In genomic region chr6:151069641-151070040, GRCh38 we compare ENCODE assay signal across 19 cellular contexts.
A peak's percentile ranks its signal among the peaks of the same experiment; 100 is the strongest.
DNase-seq lines count a peak whose midpoint lies in the region; ATAC-seq, FAIRE-seq and TF ChIP-seq lines count a peak whose summit lies in the region.
"Had no signal": no experiment of that assay in that cellular context is flagged by ENCODE, and none has a peak within 500 bp of the region (broad histone marks: within the 10 kb centered on the region; RNA-seq: fewer than 3 reads in every experiment).

No MANE protein-coding gene starts in this region.

- H3K9me3 ChIP-seq in GM23248 (ENCODE audit: low read depth), result no peaks in the 10 kb centered on the region
- H3K9me3 ChIP-seq in RWPE2 (ENCODE audit: severe bottlenecking), result peaks cover 2% of the 10 kb centered on the region
- H3K9me3 ChIP-seq in kidney (ENCODE audit: control insufficient read depth in 1 of 2, low read length in 2 of 2), result no peaks in the 10 kb centered on the region
- H3K9me3 ChIP-seq in skeletal muscle satellite cell (replicated peaks; ENCODE audit: low read length), result no peaks in the 10 kb centered on the region
- H3K9me3 ChIP-seq in MM.1S (replicated peaks; ENCODE audit: insufficient read depth, low read length), result no peaks in the 10 kb centered on the region

- WGBS in GM23248 (ENCODE audit: low coverage in 1 of 2, low lambda C conversion rate in 2 of 2, missing lambda C conversion rate in 2 of 2), 2 experiments, result 97 to 98% methylated on average over 8 of the region's 8 CpGs

- no peaks in the 10 kb centered on the region for H3K9me2 ChIP-seq in GM23248 (ENCODE audit: insufficient read depth)
- no peaks in the 10 kb centered on the region for H3K9me2 ChIP-seq in MM.1S (replicated peaks; ENCODE audit: insufficient read depth, low read length)

- in situ Hi-C loops in GM23248 (cut with MboI), result no loop called here

- no peak overlapping the region for H3K4me3 ChIP-seq in GM23248
- no peak overlapping the region for H3K4me3 ChIP-seq in RWPE2 (ENCODE audit: severe bottlenecking)
- no peak overlapping the region for H3K4me3 ChIP-seq in kidney (ENCODE audit: low read length in 2 of 2)
- H3K4me3 ChIP-seq in skeletal muscle satellite cell (ENCODE audit: low read length), result no peak overlapping the region
- H3K4me3 ChIP-seq in MM.1S (ENCODE audit: low read length), result no peak overlapping the region
- H3K4me3 ChIP-seq: BLaER1 had no signal

- TF ChIP-seq CTCF in RWPE2 (IDR thresholded peaks at IDR 0.05; ENCODE audit: poor library complexity, severe bottlenecking) (no peak), kidney (IDR thresholded peaks at IDR 0.05; ENCODE audit: borderline replicate concordance, extremely low read depth, insufficient read depth) (no peak), MM.1S (IDR thresholded peaks at IDR 0.05; ENCODE audit: low read length) (no peak)

- H3K4me2 ChIP-seq in GM23248 (ENCODE audit: unreplicated experiment), result peak overlapping the region; percentile 69
- no peak overlapping the region for H3K4me2 ChIP-seq in skeletal muscle satellite cell (ENCODE audit: low read length)
- H3K4me2 ChIP-seq in MM.1S (ENCODE audit: low read depth, low read length), result no peak overlapping the region
- H3K4me2 ChIP-seq: BLaER1 had no signal

- peaks cover 49% of the 10 kb centered on the region for H3K4me1 ChIP-seq in GM23248 (ENCODE audit: insufficient read depth)
- H3K4me1 ChIP-seq in RWPE2 (ENCODE audit: insufficient read depth, poor library complexity, severe bottlenecking), result peaks cover 23% of the 10 kb centered on the region
- H3K4me1 ChIP-seq in kidney (ENCODE audit: control insufficient read depth in 1 of 2, insufficient read depth in 1 of 2, low read depth in 1 of 2, low read length in 2 of 2), result peaks cover 8 to 22% of the 10 kb centered on the region in 2 donors
- H3K4me1 ChIP-seq in skeletal muscle satellite cell (ENCODE audit: control insufficient read depth, insufficient read depth, low read length), result peaks cover 48% of the 10 kb centered on the region
- H3K4me1 ChIP-seq in MM.1S (ENCODE audit: low read length), result no peaks in the 10 kb centered on the region

- H3F3A ChIP-seq in GM23248 (ENCODE audit: insufficient read depth) (peaks cover 57% of the 10 kb centered on the region), MM.1S (ENCODE audit: insufficient read depth, low read length) (no peaks in the 10 kb centered on the region)

- intact Hi-C loops in kidney (cut with DNase I), result no loop called here

- no peak overlapping the region for H2AFZ ChIP-seq in GM23248
- no peak overlapping the region for H2AFZ ChIP-seq in MM.1S (ENCODE audit: low read length)

- no peak for ATAC-seq in RWPE2 (ENCODE audit: low read depth)
- ATAC-seq: effector memory CD8-positive, alpha-beta T cell had no signal

- FAIRE-seq in kidney (lab: Jason Lieb, UNC), result no peak

- H4K20me1 ChIP-seq in GM23248 (ENCODE audit: insufficient read depth) (no peaks in the 10 kb centered on the region), MM.1S (ENCODE audit: insufficient read depth, low read length) (no peaks in the 10 kb centered on the region)
- H4K20me1 ChIP-seq: BLaER1 had no signal

- no peaks in the 10 kb centered on the region for H3K27me3 ChIP-seq in GM23248 (replicated peaks; ENCODE audit: insufficient read depth)
- no peaks in the 10 kb centered on the region for H3K27me3 ChIP-seq in RWPE2 (ENCODE audit: insufficient read depth, poor library complexity, severe bottlenecking)
- no peaks in the 10 kb centered on the region for H3K27me3 ChIP-seq in skeletal muscle satellite cell (ENCODE audit: control insufficient read depth, insufficient read depth, low read length)
- no peaks in the 10 kb centered on the region for H3K27me3 ChIP-seq in MM.1S (replicated peaks; ENCODE audit: insufficient read depth, low read length)
- H3K27me3 ChIP-seq: BLaER1 had no signal

- 0 out of 2 replicates have a peak, but pooled peaks cover 13% of the 10 kb centered on the region for H3K79me2 ChIP-seq in GM23248 (ENCODE audit: insufficient read depth)
- H3K79me2 ChIP-seq in MM.1S (ENCODE audit: low read length), result no peaks in the 10 kb centered on the region

- H3K9ac ChIP-seq in GM23248, result peak overlapping the region; percentile 79
- H3K9ac ChIP-seq in kidney (ENCODE audit: low read length in 2 of 2), result no peak overlapping the region
- H3K9ac ChIP-seq in skeletal muscle satellite cell (ENCODE audit: low read depth, low read length), result peak overlapping the region; percentile 88
- no peak overlapping the region for H3K9ac ChIP-seq in MM.1S (ENCODE audit: low read length)
- H3K9ac ChIP-seq: BLaER1 had no signal

- H3K27ac ChIP-seq in GM23248 (peak overlapping the region; percentile 95), RWPE2 (ENCODE audit: poor library complexity, severe bottlenecking) (peak overlapping the region; percentile 94), kidney (ENCODE audit: low read depth in 2 of 2, low read length in 2 of 2) (peak overlapping the region; percentile 86 to 91), MM.1S (ENCODE audit: low read length) (no peak overlapping the region)
- H3K27ac ChIP-seq: BLaER1 had no signal

- H3K36me3 ChIP-seq in GM23248 (ENCODE audit: low read depth), result peaks cover 9% of the 10 kb centered on the region; the same call in 1 of the 2 replicates
- peaks cover 11% of the 10 kb centered on the region; the same call in 1 of the 2 replicates for H3K36me3 ChIP-seq in RWPE2 (ENCODE audit: low read depth)
- H3K36me3 ChIP-seq in kidney (ENCODE audit: control insufficient read depth in 1 of 2, insufficient read depth in 2 of 2, low read length in 2 of 2), result no peaks in the 10 kb centered on the region
- H3K36me3 ChIP-seq in skeletal muscle satellite cell (ENCODE audit: insufficient read depth, low read length), result no peaks in the 10 kb centered on the region
- no peaks in the 10 kb centered on the region for H3K36me3 ChIP-seq in MM.1S (replicated peaks; ENCODE audit: insufficient read depth, low read length)

- DNase-seq in GM23248 (no peak), RWPE2 (ENCODE audit: low spot score) (no peak), kidney (no peak), LoVo (ENCODE audit: low spot score) (no peak), MM.1S (no peak)
- DNase-seq in stimulated activated CD4-positive, alpha-beta T cell treated with anti-CD3 and anti-CD28 coated beads, Interleukin-2, amount 100 ng/mL, for 48 hours, result no peak
- no peak for DNase-seq in activated CD4-positive, alpha-beta T cell treated with anti-CD3 and anti-CD28 coated beads, Interleukin-2, amount 50 U/mL, for 48 hours
- DNase-seq: activated CD4-positive, alpha-beta T cell treated with anti-CD3 and anti-CD28 coated beads, Interleukin-2, amount 10 ng/mL, durations not matched to agents 7 days and 5 days; activated naive CD8-positive, alpha-beta T cell treated with anti-CD3 and anti-CD28 coated beads for 36 hours; activated T-cell treated with anti-CD3 and anti-CD28 coated beads, Interleukin-2, amount 50 U/mL, for 48 hours; caudate nucleus; effector memory CD8-positive, alpha-beta T cell; NCI-H2029 treated with DMSO at 0.1 percent for 48 hours; NCI-H524; nephron progenitor cell; retina; stimulated activated CD4-positive, alpha-beta T cell treated with anti-CD3 and anti-CD28 coated beads, Interleukin-1b, Interleukin-23, amount 100 ng/mL, for 48 hours had no signal

Comparison
In these comparisons a context has a peak if more than half of its experiments do, and no peak if none do; other contexts are left out.
1. H3K9ac ChIP-seq: peak in GM23248 (single experiment) and skeletal muscle satellite cell (single experiment); none in kidney (0 of 2) and MM.1S (single experiment).